8 cellular contexts compared by ENCODE assay signal in genomic region chr19:44657211-44657921, GRCh38. TPM values are rescaled to one million over a fixed set of nuclear protein-coding genes. Genes with fewer than 3 reads are reported as not detected.
DNase-seq lines count a peak whose midpoint lies in the region; ATAC-seq and TF ChIP-seq lines count a peak whose summit lies in the region.

No MANE protein-coding gene starts in this region.

- dilution Hi-C loops in mammary epithelial cell (cut with HindIII; ENCODE audit: low sequenced_read_pairs), result no loop called here

- BruUV-seq in mammary epithelial cell (replicated peaks; lab: Mats Ljungman, UMichigan), result no TSS peak

- H3K4me1 ChIP-seq in mammary epithelial cell (ENCODE audit: insufficient read depth, low read length), result no peaks in the 10 kb centered on the region

- H3K4me2 ChIP-seq in mammary epithelial cell (ENCODE audit: insufficient read depth, low read depth, low read length), result no peak overlapping the region

- H3K27ac ChIP-seq in mammary epithelial cell (ENCODE audit: insufficient read depth, low read depth, low read length), result no peak overlapping the region

- no peaks in the 10 kb centered on the region for H4K20me1 ChIP-seq in mammary epithelial cell (ENCODE audit: insufficient read depth, low read length)

- H2AFZ ChIP-seq in mammary epithelial cell (ENCODE audit: low read depth, low read length), result no peak overlapping the region

- H3K4me3 ChIP-seq in GM12865 (ENCODE audit: low read depth, low read length) (no peak overlapping the region), MG63 (no peak overlapping the region), WI38 (ENCODE audit: low read depth, low read length) (no peak overlapping the region), mammary epithelial cell (replicated peaks in 1 of 3; ENCODE audit: insufficient read depth in 1 of 3, low read depth in 2 of 3, low read length in 3 of 3) (no peak overlapping the region)

- intact Hi-C loops in mammary epithelial cell (cut with micrococcal nuclease), result loop anchor here (1.0 to 2.0 kb wide), 3 partner anchors 47 to 81 kb away; no protein-coding TSS in a partner anchor
- intact Hi-C loops in left colon (cut with DNase I, micrococcal nuclease), result loop anchor here (5.0 to 10.0 kb wide), 2 partner anchors 80 to 83 kb away; no protein-coding TSS in a partner anchor

- WGBS in mammary epithelial cell (ENCODE audit: low coverage, missing lambda C conversion rate), result 52% methylated on average over 20 of the region's 25 CpGs

- H3K79me2 ChIP-seq in mammary epithelial cell (ENCODE audit: insufficient read depth, low read length), result peaks cover 8% of the 10 kb centered on the region

- TF ChIP-seq CTCF in GM12865 (IDR thresholded peaks at IDR 0.05; ENCODE audit: insufficient read depth, low read depth, low read length, missing control alignments), result peak; percentile 94
- peak; percentile 79 for TF ChIP-seq CTCF in WI38 (IDR thresholded peaks at IDR 0.05; ENCODE audit: low read depth, low read length)
- TF ChIP-seq CTCF in mammary epithelial cell (conservative IDR thresholded peaks at IDR 0.05 in 1 of 2, IDR thresholded peaks at IDR 0.05 in 1 of 2; ENCODE audit: extremely low read depth in 1 of 2, insufficient read depth in 1 of 2, low read depth in 1 of 2, low read length in 2 of 2), result peak; percentile 88

- ATAC-seq in left colon (peak; percentile 59), GM21717 (IDR thresholded peaks at IDR 0.05; ENCODE audit: unreplicated experiment) (no peak)

- peak; percentile 70 for DNase-seq in GM12865 (ENCODE audit: low read depth)
- peak; percentile 58 for DNase-seq in MG63
- DNase-seq in mammary epithelial cell, result no peak
- DNase-seq in left colon, result peak in 1 of 2 donors; percentile 70
- peak; percentile 45 to 70 (median 56) for DNase-seq in stimulated activated CD4-positive, alpha-beta T cell treated with anti-CD3 and anti-CD28 coated beads, TNF-alpha, amount 100 ng/mL, for 24 hours (ENCODE audit: low read depth in 3 of 3)
- no peak for DNase-seq in DMS153 (lab: John Stamatoyannopoulos, UW)

- CTCF ChIA-PET in mammary epithelial cell (lab: Charles Lee; ENCODE audit: low non-redundant PET), result interaction anchor here (0.5 kb wide), 1 partner anchor 8 kb away, joined by 27 read pairs; no protein-coding TSS in a partner anchor

- peaks cover 100% of the 10 kb centered on the region for H3K36me3 ChIP-seq in MG63
- H3K36me3 ChIP-seq in mammary epithelial cell (ENCODE audit: insufficient read depth, low read length), result peaks cover 47% of the 10 kb centered on the region

- no peak overlapping the region for H3K9ac ChIP-seq in mammary epithelial cell (ENCODE audit: insufficient read depth, low read length)

- no peaks in the 10 kb centered on the region for H3K9me3 ChIP-seq in MG63
- no peaks in the 10 kb centered on the region for H3K9me3 ChIP-seq in mammary epithelial cell (replicated peaks; ENCODE audit: insufficient read depth, low read length)

- H3K27me3 ChIP-seq in MG63 (no peaks in the 10 kb centered on the region), mammary epithelial cell (ENCODE audit: insufficient read depth, low read length) (no peaks in the 10 kb centered on the region)

- in situ Hi-C loops in mammary epithelial cell (cut with MboI; ENCODE audit: low sequenced_read_pairs in 2 of 2), result no loop called here

RNA-seq across cellular contexts. Expression of gene PVR, which starts 13.7 kb away (rescaled TPM):
- total RNA-seq in MG63 (2014; rRNA removed; shearing (Covaris generic); ENCODE audit: low replicate concordance), result 120 and 141 TPM in 2 replicates
- total RNA-seq in mammary epithelial cell (100 to 1,000 TPM in 1 of 2 donors, 10 to 100 TPM in 1; 85.9 to 120 TPM), left colon (10 to 100 TPM; 31.0 to 35.7 TPM)
- polyA plus RNA-seq in mammary epithelial cell, result 66.8 TPM
- 27.6 TPM for polyA minus RNA-seq in mammary epithelial cell

RNA-seq across cellular contexts. Expression of gene CEACAM19, which starts 13.9 kb away (rescaled TPM):
- 0.47 and 0.69 TPM in 2 replicates for total RNA-seq in MG63 (2014; rRNA removed; shearing (Covaris generic); ENCODE audit: low replicate concordance)
- 1 to 10 TPM; 1.8 to 5.3 TPM for total RNA-seq in mammary epithelial cell
- 1.7 TPM for polyA plus RNA-seq in mammary epithelial cell
- not detected for polyA minus RNA-seq in mammary epithelial cell
- total RNA-seq in left colon, result 1 to 10 TPM; 6.5 to 6.6 TPM

RNA-seq across cellular contexts. Expression of gene CEACAM16, which starts 41.6 kb away (rescaled TPM):
- total RNA-seq in MG63 (2014; rRNA removed; shearing (Covaris generic); ENCODE audit: low replicate concordance), result 0.92 TPM in 1 of 2 replicates, not detected in the other
- not detected for total RNA-seq in mammary epithelial cell
- polyA plus RNA-seq in mammary epithelial cell, result not detected
- polyA minus RNA-seq in mammary epithelial cell, result not detected
- under 1 TPM in 1 of 2 donors, not detected in 1; 0.45 TPM for total RNA-seq in left colon

RNA-seq across cellular contexts. Expression of gene IGSF23, which starts 44.0 kb away (rescaled TPM):
- total RNA-seq in MG63 (2014; rRNA removed; shearing (Covaris generic); ENCODE audit: low replicate concordance), result 3.0 TPM in 1 of 2 replicates, not detected in the other
- total RNA-seq in mammary epithelial cell (not detected), left colon (not detected)
- not detected for polyA plus RNA-seq in mammary epithelial cell
- polyA minus RNA-seq in mammary epithelial cell, result not detected

Comparison
In these comparisons a context has a peak if more than half of its experiments do, and no peak if none do; other contexts are left out.
1. DNase-seq: peak in GM12865 (single experiment), MG63 (single experiment) and stimulated activated CD4-positive, alpha-beta T cell treated with anti-CD3 and anti-CD28 coated beads, TNF-alpha, amount 100 ng/mL, for 24 hours (3 of 3); none in mammary epithelial cell (single experiment) and DMS153 (single experiment).
2. Peak in every context shown above with its lines, with median percentiles within 50 percentile points of each other: CTCF ChIP-seq.